ENCODE assay signal across 8 cellular contexts in genomic region chr15:32030795-32031194, GRCh38. TPM values are rescaled to one million over a fixed set of nuclear protein-coding genes. Genes with fewer than 3 reads are reported as not detected.
A peak's percentile ranks its signal among the peaks of the same experiment; 100 is the strongest.
DNase-seq lines count a peak whose midpoint lies in the region; ATAC-seq, FAIRE-seq and TF ChIP-seq lines count a peak whose summit lies in the region.

No MANE protein-coding gene starts in this region.

- H4K20me1 ChIP-seq in H9 (ENCODE audit: control insufficient read depth, insufficient read depth, insufficient read length), result no peaks in the 10 kb centered on the region

- no peak overlapping the region for H3K23ac ChIP-seq in H9 (ENCODE audit: insufficient read length, low read depth, low read length)

- H2AFZ ChIP-seq in H9 (ENCODE audit: low read length), result no peak overlapping the region

- no peak overlapping the region for H2BK120ac ChIP-seq in H9 (ENCODE audit: low read depth, low read length, poor library complexity, severe bottlenecking)

- no peak overlapping the region for H3K27ac Mint-ChIP-seq in H9
- H3K27ac Mint-ChIP-seq in activated CD4-positive, alpha-beta T cell treated with anti-CD3 and anti-CD28 coated beads, Interleukin-2, amount 10 ng/mL, durations not matched to agents 24 days and 14 days, result no peak overlapping the region

- no peaks in the 10 kb centered on the region for H3K79me1 ChIP-seq in H9 (ENCODE audit: insufficient read depth, low read depth, low read length, poor library complexity, severe bottlenecking)

- peaks cover 12% of the 10 kb centered on the region for H3K23me2 ChIP-seq in H9 (ENCODE audit: insufficient read length, low read depth, low read length, poor library complexity, severe bottlenecking)

- H3K27ac ChIP-seq in H9 (ENCODE audit: insufficient read length, low read depth, low read length), result no peak overlapping the region
- H3K27ac ChIP-seq in small intestine (ENCODE audit: low read depth in 1 of 2, low read length in 1 of 2), result peak overlapping the region in 1 of 2 donors; percentile 56

- H3T11ph ChIP-seq in H9 (ENCODE audit: low read length), result no peak overlapping the region

- no peak overlapping the region for H2BK12ac ChIP-seq in H9 (ENCODE audit: insufficient read length, low read depth, low read length)

- H2BK20ac ChIP-seq in H9 (ENCODE audit: low read depth, low read length, poor library complexity, severe bottlenecking), result no peak overlapping the region

- DNase-seq in H9 (peak; percentile 41), SW480 (ENCODE audit: low spot score) (peak; percentile 13), small intestine (peak; percentile 43)
- no peak for DNase-seq in stimulated activated CD4-positive, alpha-beta T cell treated with anti-CD3 and anti-CD28 coated beads, Interleukin-2, amount 100 ng/mL, for 24 hours
- no peak for DNase-seq in activated CD4-positive, alpha-beta T cell treated with anti-CD3 and anti-CD28 coated beads, Interleukin-2, amount 10 ng/mL, durations not matched to agents 24 days and 14 days

- H3K18ac ChIP-seq in H9 (ENCODE audit: insufficient read length, low read depth, low read length), result no peak overlapping the region

- no peak overlapping the region for H3K56ac ChIP-seq in H9 (ENCODE audit: insufficient read length, low read depth, low read length)

- H3K79me2 ChIP-seq in H9 (ENCODE audit: insufficient read depth, low read length), result no peaks in the 10 kb centered on the region

- H3K27me3 Mint-ChIP-seq in H9 (ENCODE audit: low read depth), result peaks cover 41% of the 10 kb centered on the region
- H3K27me3 Mint-ChIP-seq in activated CD4-positive, alpha-beta T cell treated with anti-CD3 and anti-CD28 coated beads, Interleukin-2, amount 10 ng/mL, durations not matched to agents 24 days and 14 days, result peaks cover 61% of the 10 kb centered on the region

- no peak overlapping the region for H2AK5ac ChIP-seq in H9 (ENCODE audit: insufficient read length, low read length)

- H4K5ac ChIP-seq in H9 (ENCODE audit: insufficient read length, low read depth, low read length), result no peak overlapping the region

- H3K4me3 ChIP-seq in iPS-15b (ENCODE audit: low read depth, low read length) (peak overlapping the region; percentile 68), small intestine (ENCODE audit: low read depth in 1 of 2, low read length in 2 of 2) (peak overlapping the region; percentile 27 to 76)

- peak overlapping the region; percentile 78 to 89 for H3K4me3 Mint-ChIP-seq in H9
- no peak overlapping the region for H3K4me3 Mint-ChIP-seq in activated CD4-positive, alpha-beta T cell treated with anti-CD3 and anti-CD28 coated beads, Interleukin-2, amount 10 ng/mL, durations not matched to agents 24 days and 14 days

- WGBS in H9 (ENCODE audit: extremely low coverage, insufficient read length, low lambda C conversion rate), result no CpG with 5 or more reads among the region's 21 CpGs
- 1 to 3% (median 2%) methylated on average over 21 of the region's 21 CpGs for WGBS in small intestine, 3 donors

- peak overlapping the region; percentile 86 for H3K4me2 ChIP-seq in H9 (ENCODE audit: insufficient read depth, insufficient read length, low read length)

- ATAC-seq in HG02981 (IDR thresholded peaks at IDR 0.05; ENCODE audit: unreplicated experiment) (no peak), GM18858 (IDR thresholded peaks at IDR 0.05; ENCODE audit: unreplicated experiment) (no peak)

- H3K27me3 ChIP-seq in H9 (ENCODE audit: insufficient read depth, low read length) (no peaks in the 10 kb centered on the region; the same call in 1 of the 2 replicates), iPS-15b (ENCODE audit: control insufficient read depth, insufficient read depth, low read length) (peaks cover 29% of the 10 kb centered on the region), small intestine (ENCODE audit: control insufficient read depth in 2 of 2, insufficient read depth in 2 of 2, low read length in 2 of 2) (peaks cover 0 to 11% of the 10 kb centered on the region in 2 donors)

- peaks cover 20 to 21% of the 10 kb centered on the region in 2 experiments for H3K4me1 Mint-ChIP-seq in H9
- H3K4me1 Mint-ChIP-seq in activated CD4-positive, alpha-beta T cell treated with anti-CD3 and anti-CD28 coated beads, Interleukin-2, amount 10 ng/mL, durations not matched to agents 24 days and 14 days, result peaks cover 2% of the 10 kb centered on the region

- no peak overlapping the region for H2BK5ac ChIP-seq in H9 (ENCODE audit: insufficient read length, low read length)

- H3K4me1 ChIP-seq in H9 (ENCODE audit: insufficient read depth, low read length), result no peaks in the 10 kb centered on the region; the same call in 1 of the 2 replicates
- H3K4me1 ChIP-seq in iPS-15b (ENCODE audit: control insufficient read depth, insufficient read depth, low read length), result no peaks in the 10 kb centered on the region
- H3K4me1 ChIP-seq in small intestine (ENCODE audit: control insufficient read depth in 2 of 2, insufficient read depth in 1 of 2, low read depth in 1 of 2, low read length in 1 of 2), result peaks cover 0 to 6% of the 10 kb centered on the region in 2 donors

- H3K36me3 Mint-ChIP-seq in H9 (ENCODE audit: insufficient read depth in 1 of 3, low read depth in 3 of 3), result 0 out of 7 replicates have a peak, but pooled peaks cover 0 to 6% (median 0%) of the 10 kb centered on the region in 3 experiments
- no peaks in the 10 kb centered on the region for H3K36me3 Mint-ChIP-seq in activated CD4-positive, alpha-beta T cell treated with anti-CD3 and anti-CD28 coated beads, Interleukin-2, amount 10 ng/mL, durations not matched to agents 24 days and 14 days (ENCODE audit: low read depth)

- no peak overlapping the region for H4K8ac ChIP-seq in H9 (replicated peaks; ENCODE audit: insufficient read length, low read depth, low read length)

- H4K91ac ChIP-seq in H9 (ENCODE audit: insufficient read length, low read depth, low read length), result no peak overlapping the region

- H3K9ac ChIP-seq in H9 (ENCODE audit: extremely low read depth, insufficient read length, low read length) (peak overlapping the region; percentile 40), iPS-15b (ENCODE audit: low read depth, low read length) (peak overlapping the region; percentile 62)

- H3K36me3 ChIP-seq in iPS-15b (ENCODE audit: control insufficient read depth, insufficient read depth, low read length), result no peaks in the 10 kb centered on the region
- no peaks in the 10 kb centered on the region for H3K36me3 ChIP-seq in small intestine (ENCODE audit: control insufficient read depth in 2 of 2, insufficient read depth in 2 of 2, low read length in 2 of 2)

- H3K4ac ChIP-seq in H9 (ENCODE audit: low read depth, low read length), result no peak overlapping the region

- no peaks in the 10 kb centered on the region for H3K9me3 Mint-ChIP-seq in H9
- H3K9me3 Mint-ChIP-seq in activated CD4-positive, alpha-beta T cell treated with anti-CD3 and anti-CD28 coated beads, Interleukin-2, amount 10 ng/mL, durations not matched to agents 24 days and 14 days, result no peaks in the 10 kb centered on the region

- no peak for FAIRE-seq in small intestine (lab: Jason Lieb, UNC)

- H3K9me3 ChIP-seq in H9 (ENCODE audit: control insufficient read depth, low read depth, low read length), result no peaks in the 10 kb centered on the region
- H3K9me3 ChIP-seq in iPS-15b (ENCODE audit: control insufficient read depth, insufficient read depth, low read length), result no peaks in the 10 kb centered on the region
- H3K9me3 ChIP-seq in small intestine (ENCODE audit: control insufficient read depth, low read depth), result no peaks in the 10 kb centered on the region

- TF ChIP-seq CTCF in H9 (conservative IDR thresholded peaks at IDR 0.05), result no peak

- no peak overlapping the region for H2BK15ac ChIP-seq in H9 (ENCODE audit: low read depth, low read length)

- intact Hi-C loops in activated CD4-positive, alpha-beta T cell treated with anti-CD3 and anti-CD28 coated beads, Interleukin-2, amount 10 ng/mL, durations not matched to agents 24 days and 14 days (cut with micrococcal nuclease), result no loop called here

- 0 out of 2 replicates have a peak overlapping the region, but pooled peaks have one; percentile 62 for H3K14ac ChIP-seq in H9 (ENCODE audit: insufficient read depth, low read length)

RNA-seq across cellular contexts. Expression of gene CHRNA7, which starts 0.5 kb away (rescaled TPM):
- 4.4 and 4.8 TPM in 2 replicates for total RNA-seq in H9 (2021)
- 10 to 100 TPM in 1 of 3 donors, 1 to 10 TPM in 2; 4.3 to 10.1 (median 6.0) TPM for polyA plus RNA-seq in small intestine
- 0.12 TPM in 1 of 2 replicates, not detected in the other for total RNA-seq in activated CD4-positive, alpha-beta T cell treated with anti-CD3 and anti-CD28 coated beads, Interleukin-2, amount 10 ng/mL, durations not matched to agents 24 days and 14 days

Comparison
In these comparisons a context has a peak if more than half of its experiments do, and no peak if none do; other contexts are left out.
1. DNase-seq: peak in H9 (single experiment), SW480 (single experiment) and small intestine (single experiment); none in stimulated activated CD4-positive, alpha-beta T cell treated with anti-CD3 and anti-CD28 coated beads, Interleukin-2, amount 100 ng/mL, for 24 hours (0 of 2) and activated CD4-positive, alpha-beta T cell treated with anti-CD3 and anti-CD28 coated beads, Interleukin-2, amount 10 ng/mL, durations not matched to agents 24 days and 14 days (single experiment).